15 cellular contexts compared by ENCODE assay signal in genomic region chr2:9228088-9228751, GRCh38. TPM values are rescaled to one million over a fixed set of nuclear protein-coding genes. Genes with fewer than 3 reads are reported as not detected.
DNase-seq lines count a peak whose midpoint lies in the region; ATAC-seq, FAIRE-seq and TF ChIP-seq lines count a peak whose summit lies in the region.
"Had no signal": no experiment of that assay in that cellular context is flagged by ENCODE, and none has a peak within 500 bp of the region (broad histone marks: within the 10 kb centered on the region; RNA-seq: fewer than 3 reads in every experiment).

No MANE protein-coding gene starts in this region.

- no peaks in the 10 kb centered on the region for H4K20me1 ChIP-seq in keratinocyte (ENCODE audit: control insufficient read depth, extremely low read depth, insufficient read depth, low read length)

- H3K9me3 Mint-ChIP-seq in chondrocyte (ENCODE audit: low read depth), result no peaks in the 10 kb centered on the region
- H3K9me3 Mint-ChIP-seq: WTC11 had no signal

- FAIRE-seq in keratinocyte (lab: Jason Lieb, UNC) (no peak), urothelium cell line (lab: Jason Lieb, UNC) (no peak)
- FAIRE-seq: A204.1 had no signal

- no peak overlapping the region for H3K4me3 Mint-ChIP-seq in chondrocyte (ENCODE audit: unreplicated experiment)
- H3K4me3 Mint-ChIP-seq: WTC11 had no signal

- peak overlapping the region; percentile 1 for H3K4me2 ChIP-seq in keratinocyte (ENCODE audit: control insufficient read depth, extremely low read depth, insufficient read depth, low read depth, low read length)

- H3K27me3 Mint-ChIP-seq in chondrocyte (ENCODE audit: low read depth), result no peaks in the 10 kb centered on the region

- WGBS in heart left ventricle, 4 donors, result 52 to 65% (median 61%) methylated on average over 4 of the region's 4 CpGs
- 85% methylated on average over 4 of the region's 4 CpGs for WGBS in right lobe of liver (ENCODE audit: insufficient coverage, low coverage, low lambda C conversion rate, missing lambda C conversion rate)

- peaks cover 0 to 3% (median 0%) of the 10 kb centered on the region in 9 donors for H3K27me3 ChIP-seq in heart left ventricle
- no peaks in the 10 kb centered on the region for H3K27me3 ChIP-seq in keratinocyte (ENCODE audit: control insufficient read depth, extremely low read depth, insufficient read depth, low read length)
- H3K27me3 ChIP-seq in right lobe of liver, result no peaks in the 10 kb centered on the region
- no peaks in the 10 kb centered on the region for H3K27me3 ChIP-seq in H7 (ENCODE audit: control insufficient read depth, insufficient read depth, low read length)
- H3K27me3 ChIP-seq: tibial artery had no signal

- dilution Hi-C loops in keratinocyte (cut with MboI; ENCODE audit: extremely low pct_ligation_motif_present, low sequenced_read_pairs), result no loop called here

- H3K27ac ChIP-seq in heart left ventricle, result peak overlapping the region in 10 of 12 donors; percentile 2 to 76 (median 56)
- peak overlapping the region; percentile 0 for H3K27ac ChIP-seq in keratinocyte (ENCODE audit: control insufficient read depth, insufficient read depth, low read length)
- no peak overlapping the region for H3K27ac ChIP-seq in right lobe of liver
- H3K27ac ChIP-seq: tibial artery had no signal

- peaks cover 79% of the 10 kb centered on the region for H3K4me1 Mint-ChIP-seq in chondrocyte (ENCODE audit: low read depth)

- peaks cover 98% of the 10 kb centered on the region for H3K79me2 ChIP-seq in keratinocyte (ENCODE audit: control insufficient read depth, insufficient read depth, low read length)

- DNase-seq in heart left ventricle, result no peak
- no peak for DNase-seq in cardiac septum (ENCODE audit: low spot score)
- no peak for DNase-seq in chondrocyte (ENCODE audit: low spot score)
- DNase-seq in keratinocyte (ENCODE audit: low read depth, low spot score), result no peak
- no peak for DNase-seq in right lobe of liver
- no peak for DNase-seq in H7
- no peak for DNase-seq in urothelium cell line (ENCODE audit: low spot score)
- DNase-seq: KG1, mesendoderm, NCI-H187 treated with DMSO at 0.1 percent for 48 hours, tibial artery had no signal

- ATAC-seq in heart left ventricle (peak in 1 of 4 donors; percentile 17), right lobe of liver (no peak), GM21381 (IDR thresholded peaks at IDR 0.05; ENCODE audit: unreplicated experiment) (no peak)
- ATAC-seq: WTC11 had no signal

- H3K9ac ChIP-seq in keratinocyte (ENCODE audit: control insufficient read depth, extremely low read depth, insufficient read depth, low read length), result no peak overlapping the region
- H3K9ac ChIP-seq: parathyroid adenoma had no signal

- peak overlapping the region; percentile 85 for H3K27ac Mint-ChIP-seq in chondrocyte (ENCODE audit: unreplicated experiment)

- TF ChIP-seq CTCF in heart left ventricle (IDR thresholded peaks at IDR 0.05) (no peak), chondrocyte (IDR thresholded peaks at IDR 0.05) (no peak), keratinocyte (optimal IDR thresholded peaks at IDR 0.05 in 1 of 3, IDR thresholded peaks at IDR 0.05 in 1 of 3, conservative IDR thresholded peaks at IDR 0.05 in 1 of 3; ENCODE audit: extremely low read depth in 1 of 3, insufficient read depth in 2 of 3, low read length in 3 of 3) (no peak), right lobe of liver (IDR thresholded peaks at IDR 0.05) (no peak)

- no peaks in the 10 kb centered on the region for H3K36me3 Mint-ChIP-seq in chondrocyte (ENCODE audit: low read depth)
- H3K36me3 Mint-ChIP-seq: WTC11 had no signal

- TF ChIP-seq POLR2A in heart left ventricle (IDR thresholded peaks at IDR 0.05) (no peak), right lobe of liver (IDR thresholded peaks at IDR 0.05) (no peak)

- H2AFZ ChIP-seq in keratinocyte (ENCODE audit: control insufficient read depth, low read length), result no peak overlapping the region
- H2AFZ ChIP-seq: parathyroid adenoma had no signal

- H3K4me3 ChIP-seq in heart left ventricle (no peak overlapping the region), keratinocyte (ENCODE audit: control insufficient read depth in 2 of 3, extremely low read depth in 1 of 3, insufficient read depth in 2 of 3, low read depth in 1 of 3, low read length in 3 of 3) (no peak overlapping the region), right lobe of liver (no peak overlapping the region), H7 (ENCODE audit: insufficient read depth, low read depth, low read length) (no peak overlapping the region)
- H3K4me3 ChIP-seq: tibial artery had no signal

- H3K36me3 ChIP-seq in heart left ventricle, result no peaks in the 10 kb centered on the region
- peaks cover 0 to 15% of the 10 kb centered on the region in 2 experiments for H3K36me3 ChIP-seq in keratinocyte (ENCODE audit: control insufficient read depth in 2 of 2, extremely low read depth in 1 of 2, insufficient read depth in 2 of 2, low read length in 2 of 2)
- H3K36me3 ChIP-seq in right lobe of liver, result no peaks in the 10 kb centered on the region
- no peaks in the 10 kb centered on the region; the same call in 1 of the 2 replicates for H3K36me3 ChIP-seq in H7 (replicated peaks; ENCODE audit: control insufficient read depth, insufficient read depth, low read length)
- H3K36me3 ChIP-seq: tibial artery had no signal

- intact Hi-C loops in heart left ventricle (cut with DNase I), result loop anchor here in 2 of 10 donors (5.0 kb wide), 1 partner anchor 34 kb away; no protein-coding TSS in a partner anchor
- intact Hi-C loops in cardiac septum (cut with DNase I), result no loop called here
- intact Hi-C loops in right lobe of liver (cut with DNase I), result no loop called here

- H3K9me3 ChIP-seq in heart left ventricle (no peaks in the 10 kb centered on the region), keratinocyte (ENCODE audit: control insufficient read depth, low read depth, low read length) (no peaks in the 10 kb centered on the region), right lobe of liver (no peaks in the 10 kb centered on the region)
- H3K9me3 ChIP-seq: tibial artery had no signal

- H3K9me1 ChIP-seq in keratinocyte (ENCODE audit: control insufficient read depth, extremely low read depth, insufficient read depth, low read length), result peaks cover 6% of the 10 kb centered on the region

- H3K4me1 ChIP-seq in heart left ventricle, result peaks cover 33 to 100% (median 86%) of the 10 kb centered on the region in 12 donors
- peaks cover 55% of the 10 kb centered on the region for H3K4me1 ChIP-seq in keratinocyte (ENCODE audit: control insufficient read depth, extremely low read depth, insufficient read depth, low read length)
- H3K4me1 ChIP-seq in right lobe of liver, result peaks cover 0 to 7% (median 0%) of the 10 kb centered on the region in 4 donors

RNA-seq across cellular contexts. Expression of gene ASAP2, which starts 21.6 kb away (rescaled TPM):
- total RNA-seq in heart left ventricle (10 to 100 TPM in 7 of 9 donors, 1 to 10 TPM in 2; 7.4 to 17.0 (median 12.9) TPM), cardiac septum (11.8 TPM), chondrocyte (60.7 to 73.2 TPM (median 61.5 TPM) in 3 replicates), right lobe of liver (1 to 10 TPM; 2.4 to 5.2 (median 3.9) TPM)
- polyA plus RNA-seq in heart left ventricle (1 to 10 TPM; 6.7 to 8.0 TPM), keratinocyte (30.7 to 59.6 TPM (median 54.2 TPM) in 3 replicates)
- polyA plus RNA-seq in keratinocyte (2011; ENCODE audit: low read depth), result 44.6 TPM
- polyA plus RNA-seq in keratinocyte (2011; cell fraction: cytosol; rRNA removed), result 37.2 and 58.2 TPM in 2 replicates
- polyA plus RNA-seq in keratinocyte (2011; cell fraction: nucleus; rRNA removed), result 62.7 and 72.9 TPM in 2 replicates
- 21.4 and 42.3 TPM in 2 replicates for polyA plus RNA-seq in keratinocyte (2012; ENCODE audit: low replicate concordance)
- 32.0 to 96.8 TPM (median 59.0 TPM) in 3 replicates for polyA minus RNA-seq in keratinocyte
- polyA minus RNA-seq in keratinocyte (2011; cell fraction: cytosol; rRNA and poly(A)+ RNA removed), result 34.7 TPM
- 47.7 and 89.0 TPM in 2 replicates for polyA minus RNA-seq in keratinocyte (2011; cell fraction: nucleus; rRNA and poly(A)+ RNA removed)
- total RNA-seq in H7 (2014; rRNA removed; shearing (Covaris generic)), result 5.2 TPM in 2 replicates

Comparison
In these comparisons a context has a peak if more than half of its experiments do, and no peak if none do; other contexts are left out.
1. H3K27ac ChIP-seq: peak in heart left ventricle (10 of 12) and keratinocyte (single experiment); none in right lobe of liver (0 of 3).